28 cellular contexts compared by ENCODE assay signal in the genomic region with DNA sequence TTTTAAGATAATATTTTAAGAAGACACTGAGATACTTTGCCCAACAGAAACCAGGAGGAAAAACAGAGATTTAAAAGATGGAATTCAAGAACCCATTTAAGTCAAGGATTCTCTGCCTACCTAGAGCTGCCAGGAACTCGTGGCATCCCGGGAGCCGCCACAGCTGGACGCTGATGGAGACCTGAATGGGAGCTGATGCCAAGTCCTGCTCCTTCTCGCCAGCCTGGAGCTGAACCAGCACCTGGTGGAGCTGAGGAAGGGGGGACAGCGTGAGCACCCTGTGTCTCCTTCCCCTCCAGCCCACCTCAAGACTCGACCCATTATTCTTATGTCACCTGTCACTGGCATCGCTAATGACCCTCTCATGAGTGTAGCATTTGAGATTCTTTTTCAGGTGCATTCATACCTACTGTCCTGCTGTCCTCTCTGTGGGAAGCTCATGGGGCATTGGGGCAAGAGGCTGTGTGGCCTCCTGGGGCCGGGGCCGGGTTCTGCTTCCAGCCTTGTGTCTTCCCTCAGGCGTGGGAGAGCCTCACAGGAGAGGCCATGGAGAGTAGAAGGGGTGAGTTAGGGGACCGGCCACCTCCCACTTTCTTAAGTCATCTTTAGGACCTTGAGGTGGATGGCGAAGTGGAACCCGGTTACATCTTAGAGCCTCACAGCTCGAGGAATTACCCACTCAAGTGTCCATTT.
DNase-seq lines count a peak whose midpoint lies in the region; ATAC-seq, FAIRE-seq and TF ChIP-seq lines count a peak whose summit lies in the region.
"Had no signal": no experiment of that assay in that cellular context is flagged by ENCODE, and none has a peak within 500 bp of the region (broad histone marks: within the 10 kb centered on the region; RNA-seq: fewer than 3 reads in every experiment).

No MANE protein-coding gene starts in this region.

- peaks cover 86% of the 10 kb centered on the region for H3K36me3 ChIP-seq in DND-41 (ENCODE audit: insufficient read depth, low read length)
- H3K36me3 ChIP-seq in stomach smooth muscle (ENCODE audit: control insufficient read depth in 2 of 2, insufficient read depth in 2 of 2, low read length in 2 of 2): peaks cover 15 to 18% of the 10 kb centered on the region in 2 donors
- H3K36me3 ChIP-seq: uterus had no signal

- H3K27ac ChIP-seq in DND-41 (ENCODE audit: low read length): no peak overlapping the region
- no peak overlapping the region for H3K27ac ChIP-seq in H9 (ENCODE audit: insufficient read length, low read depth, low read length)
- H3K27ac ChIP-seq in stomach smooth muscle (ENCODE audit: low read length): peak overlapping the region; percentile 6
- H3K27ac ChIP-seq: foreskin keratinocyte, uterus had no signal

- no peak overlapping the region for H3K4me3 Mint-ChIP-seq in H9
- H3K4me3 Mint-ChIP-seq: activated CD4-positive, alpha-beta T cell treated with anti-CD3 and anti-CD28 coated beads, Interleukin-2, amount 10 ng/mL, durations not matched to agents 7 days and 5 days; CD4-positive, alpha-beta T cell; T-helper 17 cell had no signal

- no peak overlapping the region for H2BK15ac ChIP-seq in H9 (ENCODE audit: low read depth, low read length)

- H2AK5ac ChIP-seq in H9 (ENCODE audit: insufficient read length, low read length): no peak overlapping the region

- no peak for TF ChIP-seq POLR2A in H54 (IDR thresholded peaks at IDR 0.05; ENCODE audit: low read depth, low read length)

- H3K56ac ChIP-seq in H9 (ENCODE audit: insufficient read length, low read depth, low read length): no peak overlapping the region

- no CpG with 5 or more reads among the region's 15 CpGs for WGBS in H9 (ENCODE audit: extremely low coverage, insufficient read length, low lambda C conversion rate)

- H4K91ac ChIP-seq in H9 (ENCODE audit: insufficient read length, low read depth, low read length): no peak overlapping the region

- no peak overlapping the region for H3K18ac ChIP-seq in H9 (ENCODE audit: insufficient read length, low read depth, low read length)

- H2BK120ac ChIP-seq in H9 (ENCODE audit: low read depth, low read length, poor library complexity, severe bottlenecking): no peak overlapping the region

- H3K23me2 ChIP-seq in H9 (ENCODE audit: insufficient read length, low read depth, low read length, poor library complexity, severe bottlenecking): peaks cover 3% of the 10 kb centered on the region

- H3K4me1 Mint-ChIP-seq in H9: peaks cover 17 to 23% of the 10 kb centered on the region in 2 experiments

- H3K4me2 ChIP-seq in DND-41 (ENCODE audit: insufficient read depth, low read length) (no peak overlapping the region), H9 (ENCODE audit: insufficient read depth, insufficient read length, low read length) (no peak overlapping the region)

- H4K20me1 ChIP-seq in DND-41 (ENCODE audit: insufficient read depth, low read length) (peaks cover 6% of the 10 kb centered on the region), H9 (ENCODE audit: control insufficient read depth, insufficient read depth, insufficient read length) (no peaks in the 10 kb centered on the region)

- no peak for TF ChIP-seq CTCF in DND-41 (IDR thresholded peaks at IDR 0.05; ENCODE audit: borderline replicate concordance, extremely low read depth, low read length, poor library complexity, severe bottlenecking)
- no peak for TF ChIP-seq CTCF in H9 (conservative IDR thresholded peaks at IDR 0.05)

- H3T11ph ChIP-seq in H9 (ENCODE audit: low read length): no peak overlapping the region

- H3K9me3 ChIP-seq in DND-41 (ENCODE audit: insufficient read depth, low read length, severe bottlenecking) (no peaks in the 10 kb centered on the region), H9 (ENCODE audit: control insufficient read depth, low read depth, low read length) (no peaks in the 10 kb centered on the region), stomach smooth muscle (ENCODE audit: control insufficient read depth in 2 of 2, low read length in 2 of 2) (no peaks in the 10 kb centered on the region)
- H3K9me3 ChIP-seq: ascending aorta, spleen, uterus had no signal

- no peak overlapping the region for H2BK12ac ChIP-seq in H9 (ENCODE audit: insufficient read length, low read depth, low read length)

- ATAC-seq in DND-41 (ENCODE audit: insufficient read depth, low read depth) (no peak), left lobe of liver (no peak), HG03354 (IDR thresholded peaks at IDR 0.05; ENCODE audit: poor library complexity, severe bottlenecking, unreplicated experiment) (no peak)
- ATAC-seq: foreskin keratinocyte, T-helper 17 cell had no signal

- H3K36me3 Mint-ChIP-seq in H9 (ENCODE audit: insufficient read depth in 1 of 3, low read depth in 3 of 3): peaks cover 0 to 6% (median 4%) of the 10 kb centered on the region in 3 experiments; a peak in 2 of 7 replicates

- H3K9me3 Mint-ChIP-seq in H9: no peaks in the 10 kb centered on the region
- H3K9me3 Mint-ChIP-seq: activated CD4-positive, alpha-beta T cell treated with anti-CD3 and anti-CD28 coated beads, Interleukin-2, amount 10 ng/mL, durations not matched to agents 7 days and 5 days; CD4-positive, alpha-beta T cell had no signal

- H3K4me1 ChIP-seq in DND-41 (ENCODE audit: insufficient read depth, low read length) (peaks cover 23% of the 10 kb centered on the region), H9 (ENCODE audit: insufficient read depth, low read length) (peaks cover 3% of the 10 kb centered on the region; the same call in 1 of the 2 replicates), stomach smooth muscle (ENCODE audit: control insufficient read depth, insufficient read depth, low read length) (peaks cover 3% of the 10 kb centered on the region)
- H3K4me1 ChIP-seq: foreskin keratinocyte, uterus had no signal

- H2BK5ac ChIP-seq in H9 (ENCODE audit: insufficient read length, low read length): no peak overlapping the region

- H4K8ac ChIP-seq in H9 (replicated peaks; ENCODE audit: insufficient read length, low read depth, low read length): no peak overlapping the region

- H2BK20ac ChIP-seq in H9 (ENCODE audit: low read depth, low read length, poor library complexity, severe bottlenecking): no peak overlapping the region

- H3K14ac ChIP-seq in H9 (ENCODE audit: insufficient read depth, low read length): no peak overlapping the region

- H3K27ac Mint-ChIP-seq in H9: no peak overlapping the region
- H3K27ac Mint-ChIP-seq: CD4-positive, alpha-beta T cell; T-helper 17 cell had no signal

- H3K27me3 ChIP-seq in DND-41 (ENCODE audit: insufficient read depth, low read length, poor library complexity): no peaks in the 10 kb centered on the region
- H3K27me3 ChIP-seq in H9 (ENCODE audit: insufficient read depth, low read length): no peaks in the 10 kb centered on the region
- no peaks in the 10 kb centered on the region for H3K27me3 ChIP-seq in stomach smooth muscle (ENCODE audit: control insufficient read depth in 1 of 2, insufficient read depth in 2 of 2, low read length in 2 of 2)
- H3K27me3 ChIP-seq: ascending aorta, foreskin keratinocyte, spleen, uterus had no signal

- H3K27me3 Mint-ChIP-seq in H9 (ENCODE audit: low read depth): no peaks in the 10 kb centered on the region
- H3K27me3 Mint-ChIP-seq: activated CD4-positive, alpha-beta T cell treated with anti-CD3 and anti-CD28 coated beads, Interleukin-2, amount 10 ng/mL, durations not matched to agents 7 days and 5 days; CD4-positive, alpha-beta T cell; T-helper 17 cell had no signal

- H3K79me1 ChIP-seq in H9 (ENCODE audit: insufficient read depth, low read depth, low read length, poor library complexity, severe bottlenecking): no peaks in the 10 kb centered on the region

- no peak overlapping the region for H3K23ac ChIP-seq in H9 (ENCODE audit: insufficient read length, low read depth, low read length)

- H3K4me3 ChIP-seq in DND-41 (ENCODE audit: low read depth in 1 of 2, low read length in 2 of 2) (no peak overlapping the region), stomach smooth muscle (ENCODE audit: low read length in 2 of 2) (no peak overlapping the region)
- H3K4me3 ChIP-seq: ascending aorta, K562, uterus had no signal

- H2AFZ ChIP-seq in DND-41 (ENCODE audit: low read depth, low read length) (no peak overlapping the region), H9 (ENCODE audit: low read length) (no peak overlapping the region)

- DNase-seq in DND-41: peak; percentile 2
- DNase-seq in H9: peak; percentile 24
- peak; percentile 42 for DNase-seq in left lobe of liver (ENCODE audit: low spot score)
- DNase-seq in cerebellar cortex (ENCODE audit: low spot score): no peak
- no peak for DNase-seq in H54 (ENCODE audit: insufficient read length, low spot score)
- DNase-seq: activated CD4-positive, alpha-beta T cell treated with anti-CD3 and anti-CD28 coated beads, Interleukin-2, amount 10 ng/mL, durations not matched to agents 7 days and 5 days; activated naive CD4-positive, alpha-beta T cell; activated T-cell treated with anti-CD3 and anti-CD28 coated beads for 4 hours; central memory CD4-positive, alpha-beta T cell; DMS 273 treated with DMSO at 0.1 percent for 48 hours; foreskin keratinocyte; hypothalamus; mammary epithelial cell; MM.1S; NCI-H1436 treated with DMSO at 0.1 percent for 48 hours; NCI-H2171; spleen; stimulated activated CD4-positive, alpha-beta T cell treated with anti-CD3 and anti-CD28 coated beads, Interleukin-4, amount 100 ng/mL, for 1 hour; stimulated activated naive CD4-positive, alpha-beta T cell treated with Interleukin-2 at 50 U/mL for 16 hours; T-helper 17 cell had no signal

- H3K4ac ChIP-seq in H9 (ENCODE audit: low read depth, low read length): no peak overlapping the region

- no peak for FAIRE-seq in H54 (lab: Jason Lieb, UNC)
- FAIRE-seq: GM18507, K562, RCC 7860 had no signal

- no peaks in the 10 kb centered on the region for H3K79me2 ChIP-seq in DND-41 (ENCODE audit: insufficient read depth, low read length)
- H3K79me2 ChIP-seq in H9 (ENCODE audit: insufficient read depth, low read length): no peaks in the 10 kb centered on the region

- H4K5ac ChIP-seq in H9 (ENCODE audit: insufficient read length, low read depth, low read length): no peak overlapping the region

- H3K9ac ChIP-seq in DND-41 (ENCODE audit: low read depth, low read length) (no peak overlapping the region), H9 (ENCODE audit: extremely low read depth, insufficient read length, low read length) (no peak overlapping the region), stomach smooth muscle (ENCODE audit: low read length in 2 of 2) (no peak overlapping the region)

Comparison
In these comparisons a context has a peak if more than half of its experiments do, and no peak if none do; other contexts are left out.
1. DNase-seq: peak in DND-41 (single experiment), H9 (single experiment) and left lobe of liver (single experiment); none in cerebellar cortex (single experiment) and H54 (single experiment).